Comparison of ENCODE assay signal across 15 cellular contexts in genomic region chr18:8960740-8961657, GRCh38.
DNase-seq lines count a peak whose midpoint lies in the region; ATAC-seq, FAIRE-seq and TF ChIP-seq lines count a peak whose summit lies in the region.
"Had no signal": no experiment of that assay in that cellular context is flagged by ENCODE, and none has a peak within 500 bp of the region (broad histone marks: within the 10 kb centered on the region; RNA-seq: fewer than 3 reads in every experiment).

No MANE protein-coding gene starts in this region.

- no peaks in the 10 kb centered on the region for H3K9me3 Mint-ChIP-seq in CD8-positive, alpha-beta memory T cell

- CTCF ChIA-PET in A549 (lab: Yijun Ruan, JAX) (interaction anchor here (1.1 kb wide), 1 partner anchor 10 kb away, joined by 3 read pairs; no protein-coding TSS in a partner anchor), mammary epithelial cell (lab: Charles Lee; ENCODE audit: low non-redundant PET) (no interaction called here)
- CTCF ChIA-PET in CD8-positive, alpha-beta memory T cell (lab: Charles Lee) = no interaction called here

- H3K4me2 ChIP-seq in A549 = peak overlapping the region; percentile 82
- H3K4me2 ChIP-seq in mammary epithelial cell (ENCODE audit: insufficient read depth, low read depth, low read length) = peak overlapping the region; percentile 77

- H3K27me3 ChIP-seq in mammary epithelial cell (ENCODE audit: insufficient read depth, low read length) = no peaks in the 10 kb centered on the region
- no peaks in the 10 kb centered on the region for H3K27me3 ChIP-seq in CD8-positive, alpha-beta memory T cell (ENCODE audit: insufficient read depth, low read length, poor library complexity, severe bottlenecking)
- H3K27me3 ChIP-seq: right atrium auricular region, tibial nerve had no signal

- no peaks in the 10 kb centered on the region for H4K20me1 ChIP-seq in mammary epithelial cell (ENCODE audit: insufficient read depth, low read length)

- H3K79me2 ChIP-seq in mammary epithelial cell (ENCODE audit: insufficient read depth, low read length) = no peaks in the 10 kb centered on the region

- peak; percentile 63 to 71 for DNase-seq in A549 (ENCODE audit: low read depth in 1 of 2, low spot score in 1 of 2)
- DNase-seq in LHCN-M2 (ENCODE audit: low read depth) = peak; percentile 67
- DNase-seq in mammary epithelial cell = peak; percentile 79
- peak; percentile 96 for DNase-seq in kidney glomerular epithelial cell (lab: John Stamatoyannopoulos, UW)
- DNase-seq in CD8-positive, alpha-beta memory T cell = no peak
- DNase-seq in NCI-H1417 treated with DMSO at 0.1 percent for 48 hours (lab: John Stamatoyannopoulos, UW) = no peak
- no peak for DNase-seq in NCI-H1105 treated with DMSO at 0.1 percent for 48 hours (lab: John Stamatoyannopoulos, UW)
- no peak for DNase-seq in retina
- DNase-seq: activated CD4-positive, alpha-beta T cell treated with anti-CD3 and anti-CD28 coated beads for 36 hours; activated naive CD4-positive, alpha-beta T cell treated with Interleukin-2 at 50 U/mL for 16 hours; cortex of kidney; NCI-H1436 had no signal

- no peak overlapping the region for H3K4me3 Mint-ChIP-seq in CD8-positive, alpha-beta memory T cell
- H3K4me3 Mint-ChIP-seq: activated CD4-positive, alpha-beta T cell treated with anti-CD3 and anti-CD28 coated beads for 36 hours had no signal

- H3K4me1 ChIP-seq in A549 = peaks cover 31% of the 10 kb centered on the region
- H3K4me1 ChIP-seq in mammary epithelial cell (ENCODE audit: insufficient read depth, low read length) = peaks cover 29% of the 10 kb centered on the region
- no peaks in the 10 kb centered on the region for H3K4me1 ChIP-seq in CD8-positive, alpha-beta memory T cell (ENCODE audit: insufficient read depth, low read length)
- H3K4me1 ChIP-seq: right atrium auricular region, tibial nerve had no signal

- BruUV-seq in mammary epithelial cell (replicated peaks; lab: Mats Ljungman, UMichigan) = no TSS peak

- H3K9me3 ChIP-seq in A549 (peaks cover 21% of the 10 kb centered on the region; the same call in 1 of the 3 replicates), mammary epithelial cell (replicated peaks; ENCODE audit: insufficient read depth, low read length) (no peaks in the 10 kb centered on the region)
- no peaks in the 10 kb centered on the region for H3K9me3 ChIP-seq in CD8-positive, alpha-beta memory T cell (ENCODE audit: low read length)
- H3K9me3 ChIP-seq: right atrium auricular region, tibial nerve had no signal

- H2AFZ ChIP-seq in mammary epithelial cell (ENCODE audit: low read depth, low read length) = peak overlapping the region; percentile 41

- no peak for TF ChIP-seq POLR2A in A549 (IDR thresholded peaks at IDR 0.05; ENCODE audit: low read length)

- no peaks in the 10 kb centered on the region for H3K36me3 Mint-ChIP-seq in CD8-positive, alpha-beta memory T cell

- ATAC-seq in A549 = peak; percentile 94 to 95
- ATAC-seq: activated CD4-positive, alpha-beta T cell treated with anti-CD3 and anti-CD28 coated beads for 36 hours had no signal

- intact Hi-C loops in mammary epithelial cell (cut with micrococcal nuclease) = loop anchor here (5.0 kb wide), 1 partner anchor 69 kb away; no protein-coding TSS in a partner anchor

- H3K4me3 ChIP-seq in A549 (no peak overlapping the region; the same call in 2 of the 3 replicates), mammary epithelial cell (replicated peaks in 1 of 3; ENCODE audit: insufficient read depth in 1 of 3, low read depth in 2 of 3, low read length in 3 of 3) (no peak overlapping the region)
- no peak overlapping the region for H3K4me3 ChIP-seq in CD8-positive, alpha-beta memory T cell (ENCODE audit: low read length)
- H3K4me3 ChIP-seq: right atrium auricular region, tibial nerve had no signal

- POLR2A ChIA-PET in A549 (lab: Yijun Ruan, JAX) = no interaction called here
- POLR2A ChIA-PET in CD8-positive, alpha-beta memory T cell (lab: Charles Lee) = no interaction called here

- TF ChIP-seq CTCF in A549 (IDR thresholded peaks at IDR 0.05) (no peak), mammary epithelial cell (conservative IDR thresholded peaks at IDR 0.05 in 1 of 2, IDR thresholded peaks at IDR 0.05 in 1 of 2; ENCODE audit: extremely low read depth in 1 of 2, insufficient read depth in 1 of 2, low read depth in 1 of 2, low read length in 2 of 2) (no peak)

- peak; percentile 38 to 55; a peak in 2 of 5 replicates for TF ChIP-seq EP300 in A549 (IDR thresholded peaks at IDR 0.05)

- peaks cover 11 to 26% of the 10 kb centered on the region in 2 donors for H3K27me3 Mint-ChIP-seq in CD8-positive, alpha-beta memory T cell
- H3K27me3 Mint-ChIP-seq: activated CD4-positive, alpha-beta T cell treated with anti-CD3 and anti-CD28 coated beads for 36 hours had no signal

- H3K27ac ChIP-seq in A549 (peak overlapping the region; percentile 86 to 94), mammary epithelial cell (ENCODE audit: insufficient read depth, low read depth, low read length) (peak overlapping the region; percentile 74)
- H3K27ac ChIP-seq in CD8-positive, alpha-beta memory T cell (ENCODE audit: low read depth, low read length) = no peak overlapping the region
- H3K27ac ChIP-seq: HL-60, right atrium auricular region, tibial nerve had no signal

- WGBS in A549 (ENCODE audit: missing lambda C conversion rate) = 2% methylated on average over 10 of the region's 10 CpGs
- WGBS in mammary epithelial cell (ENCODE audit: low coverage, missing lambda C conversion rate) = 36% methylated on average over 10 of the region's 10 CpGs

- peak in 1 of 2 experiments; percentile 18; a peak in 1 of 5 replicates for TF ChIP-seq RAD21 in A549 (conservative IDR thresholded peaks at IDR 0.05 in 1 of 2, IDR thresholded peaks at IDR 0.05 in 1 of 2)

- FAIRE-seq in A549 (lab: Jason Lieb, UNC) = peak; percentile 68

- dilution Hi-C loops in mammary epithelial cell (cut with HindIII; ENCODE audit: low sequenced_read_pairs) = no loop called here

- no peak overlapping the region for H3K27ac Mint-ChIP-seq in CD8-positive, alpha-beta memory T cell
- H3K27ac Mint-ChIP-seq: activated CD4-positive, alpha-beta T cell treated with anti-CD3 and anti-CD28 coated beads for 36 hours had no signal

- no peaks in the 10 kb centered on the region for H3K36me3 ChIP-seq in mammary epithelial cell (ENCODE audit: insufficient read depth, low read length)
- H3K36me3 ChIP-seq in CD8-positive, alpha-beta memory T cell (ENCODE audit: insufficient read depth, low read length) = no peaks in the 10 kb centered on the region
- H3K36me3 ChIP-seq: right atrium auricular region, tibial nerve had no signal

- in situ Hi-C loops in mammary epithelial cell (cut with MboI; ENCODE audit: low sequenced_read_pairs in 2 of 2) = no loop called here

- H3K9ac ChIP-seq in mammary epithelial cell (ENCODE audit: insufficient read depth, low read length) = peak overlapping the region; percentile 30

- H3K4me1 Mint-ChIP-seq in CD8-positive, alpha-beta memory T cell = no peaks in the 10 kb centered on the region
- H3K4me1 Mint-ChIP-seq: activated CD4-positive, alpha-beta T cell treated with anti-CD3 and anti-CD28 coated beads for 36 hours had no signal

TF ChIP-seq in A549, 52 proteins besides CTCF, POLR2A, EP300 and RAD21 (continues in another document):
- TF ChIP-seq JUNB (IDR thresholded peaks at IDR 0.05) (peak; percentile 83), CBX8 (IDR thresholded peaks at IDR 0.05) (no peak), USF2 (IDR thresholded peaks at IDR 0.05) (no peak), ZFP36 (IDR thresholded peaks at IDR 0.05; ENCODE audit: borderline replicate concordance, partially characterized antibody) (no peak), JUN (IDR thresholded peaks at IDR 0.05) (peak in 1 of 2 experiments; percentile 35; a peak in 1 of 5 replicates), FOSL2 (IDR thresholded peaks at IDR 0.05) (peak; percentile 79), FOSL2 (CRISPR knock-in tag; IDR thresholded peaks at IDR 0.05) (peak; percentile 83), BHLHE40 (IDR thresholded peaks at IDR 0.05; ENCODE audit: low read depth, low read length) (no peak), ZNF302 (CRISPR knock-in tag; IDR thresholded peaks at IDR 0.05) (no peak), HOXB13 (CRISPR knock-in tag; IDR thresholded peaks at IDR 0.05; ENCODE audit: low read depth) (no peak), SREBF2 (IDR thresholded peaks at IDR 0.05) (no peak), TFCP2L1 (CRISPR knock-in tag; IDR thresholded peaks at IDR 0.05) (no peak)
- TF ChIP-seq, protein P1, sequence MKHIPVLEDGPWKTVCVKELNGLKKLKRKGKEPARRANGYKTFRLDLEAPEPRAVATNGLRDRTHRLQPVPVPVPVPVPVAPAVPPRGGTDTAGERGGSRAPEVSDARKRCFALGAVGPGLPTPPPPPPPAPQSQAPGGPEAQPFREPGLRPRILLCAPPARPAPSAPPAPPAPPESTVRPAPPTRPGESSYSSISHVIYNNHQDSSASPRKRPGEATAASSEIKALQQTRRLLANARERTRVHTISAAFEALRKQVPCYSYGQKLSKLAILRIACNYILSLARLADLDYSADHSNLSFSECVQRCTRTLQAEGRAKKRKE (CRISPR knock-in tag; IDR thresholded peaks at IDR 0.05; ENCODE audit: low read depth) = no peak
- TF ChIP-seq, protein P2, sequence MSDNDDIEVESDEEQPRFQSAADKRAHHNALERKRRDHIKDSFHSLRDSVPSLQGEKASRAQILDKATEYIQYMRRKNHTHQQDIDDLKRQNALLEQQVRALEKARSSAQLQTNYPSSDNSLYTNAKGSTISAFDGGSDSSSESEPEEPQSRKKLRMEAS (IDR thresholded peaks at IDR 0.05) = 0 out of 2 replicates have a peak, but pooled peaks have one; percentile 19
- TF ChIP-seq, protein P3, sequence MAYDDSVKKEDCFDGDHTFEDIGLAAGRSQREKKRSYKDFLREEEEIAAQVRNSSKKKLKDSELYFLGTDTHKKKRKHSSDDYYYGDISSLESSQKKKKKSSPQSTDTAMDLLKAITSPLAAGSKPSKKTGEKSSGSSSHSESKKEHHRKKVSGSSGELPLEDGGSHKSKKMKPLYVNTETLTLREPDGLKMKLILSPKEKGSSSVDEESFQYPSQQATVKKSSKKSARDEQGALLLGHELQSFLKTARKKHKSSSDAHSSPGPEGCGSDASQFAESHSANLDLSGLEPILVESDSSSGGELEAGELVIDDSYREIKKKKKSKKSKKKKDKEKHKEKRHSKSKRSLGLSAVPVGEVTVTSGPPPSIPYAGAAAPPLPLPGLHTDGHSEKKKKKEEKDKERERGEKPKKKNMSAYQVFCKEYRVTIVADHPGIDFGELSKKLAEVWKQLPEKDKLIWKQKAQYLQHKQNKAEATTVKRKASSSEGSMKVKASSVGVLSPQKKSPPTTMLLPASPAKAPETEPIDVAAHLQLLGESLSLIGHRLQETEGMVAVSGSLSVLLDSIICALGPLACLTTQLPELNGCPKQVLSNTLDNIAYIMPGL (CRISPR knock-in tag; IDR thresholded peaks at IDR 0.05; ENCODE audit: borderline replicate concordance) = no peak

Comparison
In these comparisons a context has a peak if more than half of its experiments do, and no peak if none do; other contexts are left out.
1. DNase-seq: peak in A549 (2 of 2), LHCN-M2 (single experiment), mammary epithelial cell (single experiment) and kidney glomerular epithelial cell (single experiment); none in CD8-positive, alpha-beta memory T cell (0 of 5), NCI-H1417 treated with DMSO at 0.1 percent for 48 hours (single experiment), NCI-H1105 treated with DMSO at 0.1 percent for 48 hours (single experiment) and retina (single experiment).